ENCODE assay signal across 22 cellular contexts in the genomic region with DNA sequence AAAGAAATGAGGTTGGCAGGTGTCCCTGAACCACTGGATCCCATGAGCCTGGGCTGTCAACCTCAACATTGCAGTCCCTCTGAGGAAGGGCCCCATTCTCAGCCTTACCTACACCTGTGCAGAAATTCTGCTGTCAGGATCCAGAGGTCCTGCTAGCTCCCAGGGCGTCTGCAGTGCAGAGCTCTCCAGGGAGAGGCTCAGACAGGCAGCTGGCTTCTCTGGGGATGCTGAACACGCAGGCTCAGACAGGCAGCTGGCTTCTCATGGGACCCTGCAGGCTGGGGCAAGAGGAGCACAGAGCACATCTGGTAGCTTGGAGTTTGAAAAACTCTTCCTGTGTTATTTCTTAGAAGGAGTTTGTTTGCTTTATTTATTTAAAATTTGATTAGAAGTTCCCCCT.
"Had no signal": no experiment of that assay in that cellular context is flagged by ENCODE, and none has a peak within 500 bp of the region (broad histone marks: within the 10 kb centered on the region; RNA-seq: fewer than 3 reads in every experiment).

No MANE protein-coding gene starts in this region.

- H3K27me3 Mint-ChIP-seq: activated B cell treated with CpG ODN at 0.5 μM for 24 hours; activated CD4-positive, alpha-beta memory T cell treated with anti-CD3 and anti-CD28 coated beads for 36 hours; activated CD4-positive, alpha-beta T cell treated with anti-CD3 and anti-CD28 coated beads, Interleukin-2, amount 10 ng/mL, durations not matched to agents 24 days and 14 days; activated naive CD4-positive, alpha-beta T cell treated with anti-CD3 and anti-CD28 coated beads, Interleukin-2, amount 10 ng/mL, durations not matched to agents 7 days and 5 days; activated naive CD8-positive, alpha-beta T cell treated with anti-CD3 and anti-CD28 coated beads for 36 hours; T-cell had no signal

- H3K4me3 Mint-ChIP-seq: activated B cell treated with CpG ODN at 0.5 μM for 24 hours; activated CD4-positive, alpha-beta memory T cell treated with anti-CD3 and anti-CD28 coated beads for 36 hours; activated CD4-positive, alpha-beta T cell treated with anti-CD3 and anti-CD28 coated beads, Interleukin-2, amount 10 ng/mL, durations not matched to agents 24 days and 14 days; activated naive CD4-positive, alpha-beta T cell treated with anti-CD3 and anti-CD28 coated beads, Interleukin-2, amount 10 ng/mL, durations not matched to agents 7 days and 5 days; activated naive CD8-positive, alpha-beta T cell treated with anti-CD3 and anti-CD28 coated beads for 36 hours; activated T-cell treated with anti-CD3 and anti-CD28 coated beads, Interleukin-2, amount 50 U/mL, for 4 hours; T-cell had no signal

- H3K4me1 Mint-ChIP-seq: activated CD4-positive, alpha-beta T cell treated with anti-CD3 and anti-CD28 coated beads, Interleukin-2, amount 10 ng/mL, durations not matched to agents 24 days and 14 days; activated naive CD4-positive, alpha-beta T cell treated with anti-CD3 and anti-CD28 coated beads, Interleukin-2, amount 10 ng/mL, durations not matched to agents 7 days and 5 days had no signal

- ATAC-seq: activated T-cell treated with anti-CD3 and anti-CD28 coated beads, Interleukin-2, amount 50 U/mL, for 4 hours; PC-3; T-cell had no signal

- DNase-seq: activated B cell treated with CpG ODN at 0.5 μM for 24 hours; activated CD4-positive, alpha-beta memory T cell treated with anti-CD3 and anti-CD28 coated beads for 36 hours; activated CD4-positive, alpha-beta T cell treated with anti-CD3 and anti-CD28 coated beads for 1 hour; activated CD4-positive, alpha-beta T cell treated with anti-CD3 and anti-CD28 coated beads, Interleukin-2, amount 10 ng/mL, durations not matched to agents 24 days and 14 days; activated CD8-positive, alpha-beta memory T cell treated with anti-CD3 and anti-CD28 coated beads for 24 hours; activated gamma-delta T cell; activated naive CD4-positive, alpha-beta T cell treated with anti-CD3 and anti-CD28 coated beads, Interleukin-2, amount 10 ng/mL, durations not matched to agents 7 days and 5 days; activated naive CD8-positive, alpha-beta T cell treated with anti-CD3 and anti-CD28 coated beads for 36 hours; activated T-cell treated with anti-CD3 and anti-CD28 coated beads, Interleukin-2, amount 50 U/mL, for 4 hours; caudate nucleus; MG63; MV-4-11; NCI-H1092 treated with DMSO at 0.1 percent for 48 hours; NCI-H1417 treated with DMSO at 0.1 percent for 48 hours; NCI-H1930; NCI-H2107; NCI-H510A treated with DMSO at 0.1 percent for 48 hours; NCI-H69; PC-3; T-cell; T-helper 2 cell; T1000 had no signal

- H3K27ac Mint-ChIP-seq: activated B cell treated with CpG ODN at 0.5 μM for 24 hours; activated CD4-positive, alpha-beta memory T cell treated with anti-CD3 and anti-CD28 coated beads for 36 hours; activated CD4-positive, alpha-beta T cell treated with anti-CD3 and anti-CD28 coated beads, Interleukin-2, amount 10 ng/mL, durations not matched to agents 24 days and 14 days; activated naive CD4-positive, alpha-beta T cell treated with anti-CD3 and anti-CD28 coated beads, Interleukin-2, amount 10 ng/mL, durations not matched to agents 7 days and 5 days; activated naive CD8-positive, alpha-beta T cell treated with anti-CD3 and anti-CD28 coated beads for 36 hours; T-cell had no signal

- H3K36me3 Mint-ChIP-seq: activated naive CD8-positive, alpha-beta T cell treated with anti-CD3 and anti-CD28 coated beads for 36 hours; T-cell had no signal
